11 cellular contexts compared by ENCODE assay signal in genomic region chr11:32414925-32415324, GRCh38. TPM values are rescaled to one million over a fixed set of nuclear protein-coding genes. Genes with fewer than 3 reads are reported as not detected.
"Had no signal": no experiment of that assay in that cellular context is flagged by ENCODE, and none has a peak within 500 bp of the region (broad histone marks: within the 10 kb centered on the region; RNA-seq: fewer than 3 reads in every experiment).

No MANE protein-coding gene starts in this region.

- H3K36me3 Mint-ChIP-seq: IgD-negative memory B cell had no signal

- H3K4me3 Mint-ChIP-seq: HFFc6, IgD-negative memory B cell had no signal

- H2AFZ ChIP-seq: GM23248 had no signal

- H3K4me1 Mint-ChIP-seq: IgD-negative memory B cell had no signal

- ATAC-seq: HCT116, HepG2 had no signal

- DNase-seq: GM23248, GOT3, H7, HFFc6, KBM-7 had no signal

- H3K9me3 Mint-ChIP-seq: HFFc6 had no signal

- H3K4me3 ChIP-seq: GM23248, HAP-1 had no signal

- H3K27ac Mint-ChIP-seq: HFFc6 had no signal

- H3K9me3 ChIP-seq: HAP-1 had no signal

- H3K9ac ChIP-seq: GM23248 had no signal

- H3K27ac ChIP-seq: GM23248, HL-60 had no signal

RNA-seq across cellular contexts. Expression of gene WT1, which starts 20.4 kb away (rescaled TPM):
- total RNA-seq: GM23248, H4, HFFc6 had no signal
- polyA plus RNA-seq: GM23248, IgD-negative memory B cell had no signal
